In the genomic region with DNA sequence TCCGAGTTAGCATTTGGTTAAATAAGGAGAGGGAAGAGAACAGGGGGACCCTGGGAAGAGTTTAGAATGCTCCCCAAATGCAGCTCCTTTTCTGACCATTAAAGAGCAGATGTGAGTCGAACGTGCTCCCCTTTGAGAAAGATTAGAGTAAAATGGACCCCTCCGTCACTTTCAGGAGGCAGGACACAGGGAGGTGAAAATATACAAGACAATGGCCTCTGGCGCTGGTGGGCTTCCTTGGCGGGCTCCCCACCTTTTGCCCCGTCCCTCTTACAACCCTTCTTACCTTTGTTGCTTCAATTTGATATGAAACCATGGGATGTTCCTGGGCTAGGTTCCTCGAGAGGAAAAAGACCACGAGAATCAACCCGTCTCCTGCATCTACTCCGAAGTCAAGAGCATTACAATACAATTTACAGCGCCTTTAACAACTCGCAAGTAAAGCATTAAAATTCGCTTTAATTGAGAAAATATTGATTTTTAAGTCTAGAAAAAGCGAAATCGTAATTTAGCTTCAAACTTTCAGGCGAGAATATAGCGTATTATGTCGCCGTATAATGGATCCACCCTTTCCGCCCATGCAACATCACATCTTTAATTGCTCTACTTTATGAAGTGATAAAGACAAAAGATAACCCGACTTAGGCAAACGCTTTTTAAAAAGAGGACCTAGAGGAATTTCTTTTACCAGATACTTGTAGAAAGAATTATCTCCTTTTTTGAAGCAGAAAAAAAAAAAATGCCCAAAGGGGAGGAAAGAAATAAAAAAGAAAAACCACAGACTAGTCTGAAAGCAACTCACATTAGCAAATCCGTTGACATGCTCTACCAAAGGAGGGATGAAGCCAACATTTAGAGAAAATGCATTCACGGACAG, we compare ENCODE assay signal across 1 cellular context.
TF ChIP-seq lines count a peak whose summit lies in the region.

No MANE protein-coding gene starts in this region.

TF ChIP-seq in WTC11, 78 proteins besides CTCF, POLR2A, EP300 and RAD21 (continued from another document):
- TF ChIP-seq ZNF425 (CRISPR knock-in tag; conservative IDR thresholded peaks at IDR 0.05) (no peak), CDX4 (CRISPR knock-in tag; IDR thresholded peaks at IDR 0.05; ENCODE audit: borderline replicate concordance) (no peak), SP1 (CRISPR knock-in tag; conservative IDR thresholded peaks at IDR 0.05) (no peak)
- TF ChIP-seq, protein P1, sequence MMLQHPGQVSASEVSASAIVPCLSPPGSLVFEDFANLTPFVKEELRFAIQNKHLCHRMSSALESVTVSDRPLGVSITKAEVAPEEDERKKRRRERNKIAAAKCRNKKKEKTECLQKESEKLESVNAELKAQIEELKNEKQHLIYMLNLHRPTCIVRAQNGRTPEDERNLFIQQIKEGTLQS (CRISPR knock-in tag; conservative IDR thresholded peaks at IDR 0.05), result no peak
- TF ChIP-seq, protein P2, sequence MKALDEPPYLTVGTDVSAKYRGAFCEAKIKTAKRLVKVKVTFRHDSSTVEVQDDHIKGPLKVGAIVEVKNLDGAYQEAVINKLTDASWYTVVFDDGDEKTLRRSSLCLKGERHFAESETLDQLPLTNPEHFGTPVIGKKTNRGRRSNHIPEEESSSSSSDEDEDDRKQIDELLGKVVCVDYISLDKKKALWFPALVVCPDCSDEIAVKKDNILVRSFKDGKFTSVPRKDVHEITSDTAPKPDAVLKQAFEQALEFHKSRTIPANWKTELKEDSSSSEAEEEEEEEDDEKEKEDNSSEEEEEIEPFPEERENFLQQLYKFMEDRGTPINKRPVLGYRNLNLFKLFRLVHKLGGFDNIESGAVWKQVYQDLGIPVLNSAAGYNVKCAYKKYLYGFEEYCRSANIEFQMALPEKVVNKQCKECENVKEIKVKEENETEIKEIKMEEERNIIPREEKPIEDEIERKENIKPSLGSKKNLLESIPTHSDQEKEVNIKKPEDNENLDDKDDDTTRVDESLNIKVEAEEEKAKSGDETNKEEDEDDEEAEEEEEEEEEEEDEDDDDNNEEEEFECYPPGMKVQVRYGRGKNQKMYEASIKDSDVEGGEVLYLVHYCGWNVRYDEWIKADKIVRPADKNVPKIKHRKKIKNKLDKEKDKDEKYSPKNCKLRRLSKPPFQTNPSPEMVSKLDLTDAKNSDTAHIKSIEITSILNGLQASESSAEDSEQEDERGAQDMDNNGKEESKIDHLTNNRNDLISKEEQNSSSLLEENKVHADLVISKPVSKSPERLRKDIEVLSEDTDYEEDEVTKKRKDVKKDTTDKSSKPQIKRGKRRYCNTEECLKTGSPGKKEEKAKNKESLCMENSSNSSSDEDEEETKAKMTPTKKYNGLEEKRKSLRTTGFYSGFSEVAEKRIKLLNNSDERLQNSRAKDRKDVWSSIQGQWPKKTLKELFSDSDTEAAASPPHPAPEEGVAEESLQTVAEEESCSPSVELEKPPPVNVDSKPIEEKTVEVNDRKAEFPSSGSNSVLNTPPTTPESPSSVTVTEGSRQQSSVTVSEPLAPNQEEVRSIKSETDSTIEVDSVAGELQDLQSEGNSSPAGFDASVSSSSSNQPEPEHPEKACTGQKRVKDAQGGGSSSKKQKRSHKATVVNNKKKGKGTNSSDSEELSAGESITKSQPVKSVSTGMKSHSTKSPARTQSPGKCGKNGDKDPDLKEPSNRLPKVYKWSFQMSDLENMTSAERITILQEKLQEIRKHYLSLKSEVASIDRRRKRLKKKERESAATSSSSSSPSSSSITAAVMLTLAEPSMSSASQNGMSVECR (CRISPR knock-in tag; IDR thresholded peaks at IDR 0.05; ENCODE audit: borderline replicate concordance), result no peak
